ENCODE assay signal across 2 cellular contexts in genomic region chr9:131000526-131000925, GRCh38. TPM values are rescaled to one million over a fixed set of nuclear protein-coding genes. Genes with fewer than 3 reads are reported as not detected.
"Had no signal": no experiment of that assay in that cellular context is flagged by ENCODE, and none has a peak within 500 bp of the region (broad histone marks: within the 10 kb centered on the region; RNA-seq: fewer than 3 reads in every experiment).

No MANE protein-coding gene starts in this region.

RNA-seq across cellular contexts. Expression of gene LAMC3, which starts 8.4 kb away (rescaled TPM):
- total RNA-seq: GM23248, HFFc6 had no signal
- polyA plus RNA-seq: GM23248 had no signal
